Comparison of ENCODE assay signal across 1 cellular context in the genomic region with DNA sequence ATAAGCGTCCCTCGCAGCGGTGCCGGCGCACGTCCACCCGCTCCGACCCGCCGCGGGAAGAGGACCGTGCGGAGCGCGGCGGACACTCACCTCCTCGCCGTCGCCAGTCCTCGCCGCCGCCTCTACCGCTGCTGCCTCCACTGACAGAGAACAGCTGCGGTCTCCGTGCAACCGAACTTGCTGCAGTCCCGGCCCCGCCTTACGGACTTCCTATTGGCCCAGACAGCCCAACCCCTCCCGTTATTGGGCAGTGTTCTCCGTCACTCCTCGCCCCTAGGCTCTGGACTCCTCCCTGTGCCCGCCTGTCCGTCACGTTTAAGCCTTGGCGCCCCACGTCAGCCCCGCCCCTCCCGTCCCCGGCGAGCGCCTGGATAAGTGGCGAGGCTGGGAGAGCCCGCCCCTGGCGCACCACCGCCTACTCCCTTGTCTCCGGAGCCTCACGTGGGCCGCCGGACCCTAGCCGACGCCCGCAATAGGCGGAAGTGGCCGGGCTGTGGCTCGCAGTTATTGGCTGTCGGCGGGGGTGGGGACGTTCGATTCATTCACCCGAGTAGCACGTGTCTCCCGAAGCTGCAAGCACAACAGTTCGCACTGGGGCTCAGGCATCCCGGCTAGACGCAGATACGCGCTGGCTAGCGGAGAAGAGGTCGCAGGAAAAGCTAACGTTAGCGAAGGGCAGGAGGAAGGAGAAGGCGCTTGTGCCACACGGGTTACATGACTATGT.
TF ChIP-seq lines count a peak whose summit lies in the region.

A gene with protein sequence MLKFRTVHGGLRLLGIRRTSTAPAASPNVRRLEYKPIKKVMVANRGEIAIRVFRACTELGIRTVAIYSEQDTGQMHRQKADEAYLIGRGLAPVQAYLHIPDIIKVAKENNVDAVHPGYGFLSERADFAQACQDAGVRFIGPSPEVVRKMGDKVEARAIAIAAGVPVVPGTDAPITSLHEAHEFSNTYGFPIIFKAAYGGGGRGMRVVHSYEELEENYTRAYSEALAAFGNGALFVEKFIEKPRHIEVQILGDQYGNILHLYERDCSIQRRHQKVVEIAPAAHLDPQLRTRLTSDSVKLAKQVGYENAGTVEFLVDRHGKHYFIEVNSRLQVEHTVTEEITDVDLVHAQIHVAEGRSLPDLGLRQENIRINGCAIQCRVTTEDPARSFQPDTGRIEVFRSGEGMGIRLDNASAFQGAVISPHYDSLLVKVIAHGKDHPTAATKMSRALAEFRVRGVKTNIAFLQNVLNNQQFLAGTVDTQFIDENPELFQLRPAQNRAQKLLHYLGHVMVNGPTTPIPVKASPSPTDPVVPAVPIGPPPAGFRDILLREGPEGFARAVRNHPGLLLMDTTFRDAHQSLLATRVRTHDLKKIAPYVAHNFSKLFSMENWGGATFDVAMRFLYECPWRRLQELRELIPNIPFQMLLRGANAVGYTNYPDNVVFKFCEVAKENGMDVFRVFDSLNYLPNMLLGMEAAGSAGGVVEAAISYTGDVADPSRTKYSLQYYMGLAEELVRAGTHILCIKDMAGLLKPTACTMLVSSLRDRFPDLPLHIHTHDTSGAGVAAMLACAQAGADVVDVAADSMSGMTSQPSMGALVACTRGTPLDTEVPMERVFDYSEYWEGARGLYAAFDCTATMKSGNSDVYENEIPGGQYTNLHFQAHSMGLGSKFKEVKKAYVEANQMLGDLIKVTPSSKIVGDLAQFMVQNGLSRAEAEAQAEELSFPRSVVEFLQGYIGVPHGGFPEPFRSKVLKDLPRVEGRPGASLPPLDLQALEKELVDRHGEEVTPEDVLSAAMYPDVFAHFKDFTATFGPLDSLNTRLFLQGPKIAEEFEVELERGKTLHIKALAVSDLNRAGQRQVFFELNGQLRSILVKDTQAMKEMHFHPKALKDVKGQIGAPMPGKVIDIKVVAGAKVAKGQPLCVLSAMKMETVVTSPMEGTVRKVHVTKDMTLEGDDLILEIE (minus strand): TSS at position 152 of the 724 bp plus-strand sequence. CDS start 86,224 bp downstream, outside the sequence.

TF ChIP-seq in WTC11, 78 proteins besides CTCF, POLR2A, EP300 and RAD21 (continued from another document and continues in another):
- TF ChIP-seq, protein P1, sequence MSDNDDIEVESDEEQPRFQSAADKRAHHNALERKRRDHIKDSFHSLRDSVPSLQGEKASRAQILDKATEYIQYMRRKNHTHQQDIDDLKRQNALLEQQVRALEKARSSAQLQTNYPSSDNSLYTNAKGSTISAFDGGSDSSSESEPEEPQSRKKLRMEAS (CRISPR knock-in tag; IDR thresholded peaks at IDR 0.05) = peak; percentile 100
- TF ChIP-seq ZNF138 (CRISPR knock-in tag; conservative IDR thresholded peaks at IDR 0.05) = peak; percentile 64; the same call in 1 of the 2 replicates
- TF ChIP-seq, protein P2, sequence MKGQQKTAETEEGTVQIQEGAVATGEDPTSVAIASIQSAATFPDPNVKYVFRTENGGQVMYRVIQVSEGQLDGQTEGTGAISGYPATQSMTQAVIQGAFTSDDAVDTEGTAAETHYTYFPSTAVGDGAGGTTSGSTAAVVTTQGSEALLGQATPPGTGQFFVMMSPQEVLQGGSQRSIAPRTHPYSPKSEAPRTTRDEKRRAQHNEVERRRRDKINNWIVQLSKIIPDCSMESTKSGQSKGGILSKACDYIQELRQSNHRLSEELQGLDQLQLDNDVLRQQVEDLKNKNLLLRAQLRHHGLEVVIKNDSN (CRISPR knock-in tag; IDR thresholded peaks at IDR 0.05) = peak; percentile 97
- no peak for TF ChIP-seq SMAD4 (CRISPR knock-in tag; IDR thresholded peaks at IDR 0.05)
- peak; percentile 98 for TF ChIP-seq FOXK1 (CRISPR knock-in tag; IDR thresholded peaks at IDR 0.05)
- TF ChIP-seq, protein P3, sequence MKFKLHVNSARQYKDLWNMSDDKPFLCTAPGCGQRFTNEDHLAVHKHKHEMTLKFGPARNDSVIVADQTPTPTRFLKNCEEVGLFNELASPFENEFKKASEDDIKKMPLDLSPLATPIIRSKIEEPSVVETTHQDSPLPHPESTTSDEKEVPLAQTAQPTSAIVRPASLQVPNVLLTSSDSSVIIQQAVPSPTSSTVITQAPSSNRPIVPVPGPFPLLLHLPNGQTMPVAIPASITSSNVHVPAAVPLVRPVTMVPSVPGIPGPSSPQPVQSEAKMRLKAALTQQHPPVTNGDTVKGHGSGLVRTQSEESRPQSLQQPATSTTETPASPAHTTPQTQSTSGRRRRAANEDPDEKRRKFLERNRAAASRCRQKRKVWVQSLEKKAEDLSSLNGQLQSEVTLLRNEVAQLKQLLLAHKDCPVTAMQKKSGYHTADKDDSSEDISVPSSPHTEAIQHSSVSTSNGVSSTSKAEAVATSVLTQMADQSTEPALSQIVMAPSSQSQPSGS (CRISPR knock-in tag; IDR thresholded peaks at IDR 0.05; ENCODE audit: borderline replicate concordance, low read depth) = peak; percentile 83; the same call in 1 of the 2 replicates
- TF ChIP-seq, protein P4, sequence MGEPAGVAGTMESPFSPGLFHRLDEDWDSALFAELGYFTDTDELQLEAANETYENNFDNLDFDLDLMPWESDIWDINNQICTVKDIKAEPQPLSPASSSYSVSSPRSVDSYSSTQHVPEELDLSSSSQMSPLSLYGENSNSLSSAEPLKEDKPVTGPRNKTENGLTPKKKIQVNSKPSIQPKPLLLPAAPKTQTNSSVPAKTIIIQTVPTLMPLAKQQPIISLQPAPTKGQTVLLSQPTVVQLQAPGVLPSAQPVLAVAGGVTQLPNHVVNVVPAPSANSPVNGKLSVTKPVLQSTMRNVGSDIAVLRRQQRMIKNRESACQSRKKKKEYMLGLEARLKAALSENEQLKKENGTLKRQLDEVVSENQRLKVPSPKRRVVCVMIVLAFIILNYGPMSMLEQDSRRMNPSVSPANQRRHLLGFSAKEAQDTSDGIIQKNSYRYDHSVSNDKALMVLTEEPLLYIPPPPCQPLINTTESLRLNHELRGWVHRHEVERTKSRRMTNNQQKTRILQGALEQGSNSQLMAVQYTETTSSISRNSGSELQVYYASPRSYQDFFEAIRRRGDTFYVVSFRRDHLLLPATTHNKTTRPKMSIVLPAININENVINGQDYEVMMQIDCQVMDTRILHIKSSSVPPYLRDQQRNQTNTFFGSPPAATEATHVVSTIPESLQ (CRISPR knock-in tag; IDR thresholded peaks at IDR 0.05) = no peak
- peak; percentile 97 for TF ChIP-seq NFE2L1 (CRISPR knock-in tag; IDR thresholded peaks at IDR 0.05)
- no peak for TF ChIP-seq ZNF219 (CRISPR knock-in tag; IDR thresholded peaks at IDR 0.05; ENCODE audit: borderline replicate concordance)
- TF ChIP-seq ZNF121 (CRISPR knock-in tag; IDR thresholded peaks at IDR 0.05) = no peak; the same call in 1 of the 2 replicates
- peak; percentile 87 for TF ChIP-seq CREM (CRISPR knock-in tag; IDR thresholded peaks at IDR 0.05)
- TF ChIP-seq, protein P5, sequence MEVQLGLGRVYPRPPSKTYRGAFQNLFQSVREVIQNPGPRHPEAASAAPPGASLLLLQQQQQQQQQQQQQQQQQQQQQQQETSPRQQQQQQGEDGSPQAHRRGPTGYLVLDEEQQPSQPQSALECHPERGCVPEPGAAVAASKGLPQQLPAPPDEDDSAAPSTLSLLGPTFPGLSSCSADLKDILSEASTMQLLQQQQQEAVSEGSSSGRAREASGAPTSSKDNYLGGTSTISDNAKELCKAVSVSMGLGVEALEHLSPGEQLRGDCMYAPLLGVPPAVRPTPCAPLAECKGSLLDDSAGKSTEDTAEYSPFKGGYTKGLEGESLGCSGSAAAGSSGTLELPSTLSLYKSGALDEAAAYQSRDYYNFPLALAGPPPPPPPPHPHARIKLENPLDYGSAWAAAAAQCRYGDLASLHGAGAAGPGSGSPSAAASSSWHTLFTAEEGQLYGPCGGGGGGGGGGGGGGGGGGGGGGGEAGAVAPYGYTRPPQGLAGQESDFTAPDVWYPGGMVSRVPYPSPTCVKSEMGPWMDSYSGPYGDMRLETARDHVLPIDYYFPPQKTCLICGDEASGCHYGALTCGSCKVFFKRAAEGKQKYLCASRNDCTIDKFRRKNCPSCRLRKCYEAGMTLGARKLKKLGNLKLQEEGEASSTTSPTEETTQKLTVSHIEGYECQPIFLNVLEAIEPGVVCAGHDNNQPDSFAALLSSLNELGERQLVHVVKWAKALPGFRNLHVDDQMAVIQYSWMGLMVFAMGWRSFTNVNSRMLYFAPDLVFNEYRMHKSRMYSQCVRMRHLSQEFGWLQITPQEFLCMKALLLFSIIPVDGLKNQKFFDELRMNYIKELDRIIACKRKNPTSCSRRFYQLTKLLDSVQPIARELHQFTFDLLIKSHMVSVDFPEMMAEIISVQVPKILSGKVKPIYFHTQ (CRISPR knock-in tag; IDR thresholded peaks at IDR 0.05) = no peak
- no peak for TF ChIP-seq RORB (CRISPR knock-in tag; IDR thresholded peaks at IDR 0.05)
- TF ChIP-seq, protein P6, sequence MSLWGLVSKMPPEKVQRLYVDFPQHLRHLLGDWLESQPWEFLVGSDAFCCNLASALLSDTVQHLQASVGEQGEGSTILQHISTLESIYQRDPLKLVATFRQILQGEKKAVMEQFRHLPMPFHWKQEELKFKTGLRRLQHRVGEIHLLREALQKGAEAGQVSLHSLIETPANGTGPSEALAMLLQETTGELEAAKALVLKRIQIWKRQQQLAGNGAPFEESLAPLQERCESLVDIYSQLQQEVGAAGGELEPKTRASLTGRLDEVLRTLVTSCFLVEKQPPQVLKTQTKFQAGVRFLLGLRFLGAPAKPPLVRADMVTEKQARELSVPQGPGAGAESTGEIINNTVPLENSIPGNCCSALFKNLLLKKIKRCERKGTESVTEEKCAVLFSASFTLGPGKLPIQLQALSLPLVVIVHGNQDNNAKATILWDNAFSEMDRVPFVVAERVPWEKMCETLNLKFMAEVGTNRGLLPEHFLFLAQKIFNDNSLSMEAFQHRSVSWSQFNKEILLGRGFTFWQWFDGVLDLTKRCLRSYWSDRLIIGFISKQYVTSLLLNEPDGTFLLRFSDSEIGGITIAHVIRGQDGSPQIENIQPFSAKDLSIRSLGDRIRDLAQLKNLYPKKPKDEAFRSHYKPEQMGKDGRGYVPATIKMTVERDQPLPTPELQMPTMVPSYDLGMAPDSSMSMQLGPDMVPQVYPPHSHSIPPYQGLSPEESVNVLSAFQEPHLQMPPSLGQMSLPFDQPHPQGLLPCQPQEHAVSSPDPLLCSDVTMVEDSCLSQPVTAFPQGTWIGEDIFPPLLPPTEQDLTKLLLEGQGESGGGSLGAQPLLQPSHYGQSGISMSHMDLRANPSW (CRISPR knock-in tag; conservative IDR thresholded peaks at IDR 0.05; ENCODE audit: low read depth) = no peak
- TF ChIP-seq SOX15 (CRISPR knock-in tag; IDR thresholded peaks at IDR 0.05) = no peak
- TF ChIP-seq NFATC4 (CRISPR knock-in tag; IDR thresholded peaks at IDR 0.05) = no peak
- TF ChIP-seq NR1H2 (CRISPR knock-in tag; IDR thresholded peaks at IDR 0.05) = peak; percentile 21; the same call in 1 of the 2 replicates
- no peak for TF ChIP-seq GRHL2 (CRISPR knock-in tag; IDR thresholded peaks at IDR 0.05; ENCODE audit: insufficient replicate concordance, severe bottlenecking)
- no peak for TF ChIP-seq TCF7 (CRISPR knock-in tag; IDR thresholded peaks at IDR 0.05; ENCODE audit: low read depth)
- TF ChIP-seq, protein P7, sequence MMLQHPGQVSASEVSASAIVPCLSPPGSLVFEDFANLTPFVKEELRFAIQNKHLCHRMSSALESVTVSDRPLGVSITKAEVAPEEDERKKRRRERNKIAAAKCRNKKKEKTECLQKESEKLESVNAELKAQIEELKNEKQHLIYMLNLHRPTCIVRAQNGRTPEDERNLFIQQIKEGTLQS (CRISPR knock-in tag; conservative IDR thresholded peaks at IDR 0.05) = no peak
- TF ChIP-seq RELA (CRISPR knock-in tag; IDR thresholded peaks at IDR 0.05; ENCODE audit: borderline replicate concordance) = peak; percentile 90
- TF ChIP-seq CBFB (CRISPR knock-in tag; IDR thresholded peaks at IDR 0.05; ENCODE audit: low read depth) = peak; percentile 94
- TF ChIP-seq, protein P8, sequence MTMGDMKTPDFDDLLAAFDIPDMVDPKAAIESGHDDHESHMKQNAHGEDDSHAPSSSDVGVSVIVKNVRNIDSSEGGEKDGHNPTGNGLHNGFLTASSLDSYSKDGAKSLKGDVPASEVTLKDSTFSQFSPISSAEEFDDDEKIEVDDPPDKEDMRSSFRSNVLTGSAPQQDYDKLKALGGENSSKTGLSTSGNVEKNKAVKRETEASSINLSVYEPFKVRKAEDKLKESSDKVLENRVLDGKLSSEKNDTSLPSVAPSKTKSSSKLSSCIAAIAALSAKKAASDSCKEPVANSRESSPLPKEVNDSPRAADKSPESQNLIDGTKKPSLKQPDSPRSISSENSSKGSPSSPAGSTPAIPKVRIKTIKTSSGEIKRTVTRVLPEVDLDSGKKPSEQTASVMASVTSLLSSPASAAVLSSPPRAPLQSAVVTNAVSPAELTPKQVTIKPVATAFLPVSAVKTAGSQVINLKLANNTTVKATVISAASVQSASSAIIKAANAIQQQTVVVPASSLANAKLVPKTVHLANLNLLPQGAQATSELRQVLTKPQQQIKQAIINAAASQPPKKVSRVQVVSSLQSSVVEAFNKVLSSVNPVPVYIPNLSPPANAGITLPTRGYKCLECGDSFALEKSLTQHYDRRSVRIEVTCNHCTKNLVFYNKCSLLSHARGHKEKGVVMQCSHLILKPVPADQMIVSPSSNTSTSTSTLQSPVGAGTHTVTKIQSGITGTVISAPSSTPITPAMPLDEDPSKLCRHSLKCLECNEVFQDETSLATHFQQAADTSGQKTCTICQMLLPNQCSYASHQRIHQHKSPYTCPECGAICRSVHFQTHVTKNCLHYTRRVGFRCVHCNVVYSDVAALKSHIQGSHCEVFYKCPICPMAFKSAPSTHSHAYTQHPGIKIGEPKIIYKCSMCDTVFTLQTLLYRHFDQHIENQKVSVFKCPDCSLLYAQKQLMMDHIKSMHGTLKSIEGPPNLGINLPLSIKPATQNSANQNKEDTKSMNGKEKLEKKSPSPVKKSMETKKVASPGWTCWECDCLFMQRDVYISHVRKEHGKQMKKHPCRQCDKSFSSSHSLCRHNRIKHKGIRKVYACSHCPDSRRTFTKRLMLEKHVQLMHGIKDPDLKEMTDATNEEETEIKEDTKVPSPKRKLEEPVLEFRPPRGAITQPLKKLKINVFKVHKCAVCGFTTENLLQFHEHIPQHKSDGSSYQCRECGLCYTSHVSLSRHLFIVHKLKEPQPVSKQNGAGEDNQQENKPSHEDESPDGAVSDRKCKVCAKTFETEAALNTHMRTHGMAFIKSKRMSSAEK (CRISPR knock-in tag; IDR thresholded peaks at IDR 0.05; ENCODE audit: borderline replicate concordance) = no peak
- peak; percentile 98 for TF ChIP-seq SP1 (CRISPR knock-in tag; conservative IDR thresholded peaks at IDR 0.05)
- no peak for TF ChIP-seq ZNF416 (CRISPR knock-in tag; IDR thresholded peaks at IDR 0.05)
- TF ChIP-seq NR3C1 (CRISPR knock-in tag; conservative IDR thresholded peaks at IDR 0.05; ENCODE audit: low read depth) = no peak
- TF ChIP-seq, protein P9, sequence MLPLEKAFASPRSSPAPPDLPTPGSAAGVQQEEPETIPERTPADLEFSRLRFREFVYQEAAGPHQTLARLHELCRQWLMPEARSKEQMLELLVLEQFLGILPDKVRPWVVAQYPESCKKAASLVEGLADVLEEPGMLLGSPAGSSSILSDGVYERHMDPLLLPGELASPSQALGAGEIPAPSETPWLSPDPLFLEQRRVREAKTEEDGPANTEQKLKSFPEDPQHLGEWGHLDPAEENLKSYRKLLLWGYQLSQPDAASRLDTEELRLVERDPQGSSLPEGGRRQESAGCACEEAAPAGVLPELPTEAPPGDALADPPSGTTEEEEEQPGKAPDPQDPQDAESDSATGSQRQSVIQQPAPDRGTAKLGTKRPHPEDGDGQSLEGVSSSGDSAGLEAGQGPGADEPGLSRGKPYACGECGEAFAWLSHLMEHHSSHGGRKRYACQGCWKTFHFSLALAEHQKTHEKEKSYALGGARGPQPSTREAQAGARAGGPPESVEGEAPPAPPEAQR (CRISPR knock-in tag; IDR thresholded peaks at IDR 0.05) = no peak
- peak; percentile 81 for TF ChIP-seq GABPB1 (CRISPR knock-in tag; IDR thresholded peaks at IDR 0.05)
